ENCODE assay signal across 5 cellular contexts in the genomic region with DNA sequence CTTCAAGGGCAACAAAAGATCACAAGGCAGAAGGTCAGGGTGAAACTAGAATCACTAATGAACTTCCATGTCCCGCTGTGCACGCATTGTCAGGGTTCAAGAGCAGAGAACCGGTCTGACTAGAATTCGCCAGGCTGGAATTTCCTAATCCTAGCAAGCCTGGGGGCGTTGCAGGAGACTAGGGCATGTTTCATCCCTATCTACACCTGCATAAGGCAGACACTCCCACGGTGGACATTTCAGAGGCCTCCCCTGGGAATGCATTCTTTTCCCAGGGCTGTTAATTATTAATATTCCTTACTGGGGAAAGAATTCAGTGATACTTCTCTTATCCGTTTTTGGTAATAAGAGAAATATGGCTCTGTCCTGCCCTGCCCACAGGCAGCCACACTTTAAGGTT. TPM values are rescaled to one million over a fixed set of nuclear protein-coding genes. Genes with fewer than 3 reads are reported as not detected.
DNase-seq lines count a peak whose midpoint lies in the region; ATAC-seq, FAIRE-seq and TF ChIP-seq lines count a peak whose summit lies in the region.
"Not testable (repeated sequence)": the region's sequence is repeated elsewhere in the genome, so short reads cannot be mapped to it uniquely, and the experiment has no call there.

No MANE protein-coding gene starts in this region.

- not testable (repeated sequence) for H2AK5ac ChIP-seq in H1 (ENCODE audit: low read depth, low read length)

- H3K36me3 Mint-ChIP-seq in GM23338 (ENCODE audit: low read depth) = peaks cover 17% of the 10 kb centered on the region

- not testable (repeated sequence) for TF ChIP-seq RAD21 in A549 (conservative IDR thresholded peaks at IDR 0.05 in 1 of 2, IDR thresholded peaks at IDR 0.05 in 1 of 2); H1 (IDR thresholded peaks at IDR 0.05 in 1 of 2, conservative IDR thresholded peaks at IDR 0.05 in 1 of 2; ENCODE audit: low read depth in 2 of 2, low read length in 2 of 2); HepG2 (CRISPR knock-in tag; IDR thresholded peaks at IDR 0.05)

- TF ChIP-seq EP300 in A549 (IDR thresholded peaks at IDR 0.05); HepG2 (IDR thresholded peaks at IDR 0.05; ENCODE audit: low read depth in 2 of 2, low read length in 2 of 2); HepG2 (CRISPR knock-in tag; IDR thresholded peaks at IDR 0.05; ENCODE audit: borderline replicate concordance): not testable (repeated sequence)
- peak in 1 of 2 experiments; percentile 82; a peak in 1 of 3 replicates for TF ChIP-seq EP300 in H1 (IDR thresholded peaks at IDR 0.05; ENCODE audit: borderline replicate concordance in 1 of 2, low read depth in 2 of 2, low read length in 2 of 2)

- H3K23ac ChIP-seq in H1 (ENCODE audit: insufficient read length) = not testable (repeated sequence)

- not testable (repeated sequence) for H4K5ac ChIP-seq in H1 (ENCODE audit: insufficient read length, low read depth, low read length)

- not testable (repeated sequence) for H2BK12ac ChIP-seq in H1 (ENCODE audit: low read depth, low read length)

- not testable (repeated sequence) for H4K20me1 ChIP-seq in GM23338 (replicated peaks; ENCODE audit: insufficient read depth); H1 (replicated peaks in 1 of 2; ENCODE audit: control insufficient read depth in 1 of 2, insufficient read depth in 2 of 2, low read length in 2 of 2); HepG2 (ENCODE audit: insufficient read depth, low read length)

- not testable (repeated sequence) for H3K27ac Mint-ChIP-seq in GM23338

- H3K4me1 Mint-ChIP-seq in GM23338 = peaks cover 32% of the 10 kb centered on the region; the same call in 2 of the 3 replicates

- not testable (repeated sequence) for H3K27ac ChIP-seq in A549; GM23338 (ENCODE audit: low read depth); H1 (ENCODE audit: low read depth, low read length); HepG2 (ENCODE audit: extremely low read length, insufficient read depth, low read length)

- H4K91ac ChIP-seq in H1 (replicated peaks; ENCODE audit: insufficient read length, low read length) = not testable (repeated sequence)

- H3K4ac ChIP-seq in H1 (replicated peaks; ENCODE audit: insufficient read length, low read depth, low read length) = not testable (repeated sequence)

- not testable (repeated sequence) for FAIRE-seq in A549 (lab: Jason Lieb, UNC); H1 (lab: Jason Lieb, UNC); HepG2 (lab: Jason Lieb, UNC)

- H3K4me1 ChIP-seq in A549 = peaks cover 11% of the 10 kb centered on the region; the same call in 2 of the 3 replicates
- peaks cover 15% of the 10 kb centered on the region for H3K4me1 ChIP-seq in GM23338 (ENCODE audit: insufficient read depth)
- not testable (repeated sequence) for H3K4me1 ChIP-seq in H1 (replicated peaks in 1 of 4; ENCODE audit: control insufficient read depth in 3 of 4, insufficient read depth in 4 of 4, low read length in 3 of 4)
- H3K4me1 ChIP-seq in HepG2 (ENCODE audit: insufficient read depth, low read length) = peaks cover 15% of the 10 kb centered on the region

- H2BK5ac ChIP-seq in H1 (ENCODE audit: low read depth, low read length) = not testable (repeated sequence)

- H2BK120ac ChIP-seq in H1 (replicated peaks; ENCODE audit: low read depth, low read length) = not testable (repeated sequence)

- intact Hi-C loops in HepG2 (cut with micrococcal nuclease; ENCODE audit: unreplicated experiment) = not testable (repeated sequence)

- H3K4me2 ChIP-seq in A549 = peak overlapping the region; percentile 29; the same call in 2 of the 3 replicates
- H3K4me2 ChIP-seq in GM23338; H1 (ENCODE audit: insufficient read depth in 1 of 2, low read depth in 2 of 2, low read length in 2 of 2); HepG2 (ENCODE audit: low read depth, low read length): not testable (repeated sequence)

- POLR2A ChIA-PET in A549 (lab: Yijun Ruan, JAX); H1 (lab: Charles Lee; ENCODE audit: partially characterized antibody); HepG2 (lab: Yijun Ruan, JAX): not testable (repeated sequence)

- not testable (repeated sequence) for TF ChIP-seq CTCF in A549 (IDR thresholded peaks at IDR 0.05); GM23338 (conservative IDR thresholded peaks at IDR 0.05; ENCODE audit: low read depth in 2 of 2); H1 (IDR thresholded peaks at IDR 0.05; ENCODE audit: control extremely low read depth in 1 of 3, insufficient read depth in 1 of 3, low read depth in 1 of 3, low read length in 3 of 3); HepG2 (CRISPR knock-in tag; IDR thresholded peaks at IDR 0.05)

- peaks cover 65% of the 10 kb centered on the region for H3K79me2 ChIP-seq in GM23338 (replicated peaks; ENCODE audit: insufficient read depth)
- H3K79me2 ChIP-seq in H1 (ENCODE audit: control insufficient read depth in 1 of 2, insufficient read depth in 2 of 2, low read length in 2 of 2) = peaks cover 0 to 60% of the 10 kb centered on the region in 2 experiments; a peak in 3 of 4 replicates
- H3K79me2 ChIP-seq in HepG2 (ENCODE audit: insufficient read depth, low read length) = peaks cover 32% of the 10 kb centered on the region

- not testable (repeated sequence) for H3K14ac ChIP-seq in H1 (ENCODE audit: insufficient read length)

- H3K79me1 ChIP-seq in H1 (ENCODE audit: low read depth, low read length) = not testable (repeated sequence)

- not testable (repeated sequence) for H3K4me3 Mint-ChIP-seq in GM23338

- not testable (repeated sequence) for H3F3A ChIP-seq in GM23338 (replicated peaks; ENCODE audit: low read depth)

- not testable (repeated sequence) for H3K9me3 ChIP-seq in A549; H1 (ENCODE audit: insufficient read depth in 2 of 2, low read depth in 1 of 2, low read length in 1 of 2); HepG2 (ENCODE audit: low read length)

- not testable (repeated sequence) for TF ChIP-seq POLR2A in A549 (IDR thresholded peaks at IDR 0.05; ENCODE audit: low read length); H1 (IDR thresholded peaks at IDR 0.05; ENCODE audit: control extremely low read depth in 1 of 2, low read depth in 2 of 2, low read length in 2 of 2); HepG2 (IDR thresholded peaks at IDR 0.05; ENCODE audit: insufficient read depth in 1 of 2, low read depth in 2 of 2, low read length in 2 of 2)

- not testable (repeated sequence) for H3K9ac ChIP-seq in H1 (replicated peaks in 1 of 4; ENCODE audit: extremely low read depth in 1 of 4, low read depth in 3 of 4, low read length in 3 of 4); HepG2 (ENCODE audit: insufficient read depth, low read depth, low read length)

- not testable (repeated sequence) for H3K27me3 Mint-ChIP-seq in GM23338 (ENCODE audit: insufficient read depth, low read depth, poor library complexity)

- not testable (repeated sequence) for H2BK15ac ChIP-seq in H1 (ENCODE audit: low read length)

- not testable (repeated sequence) for ATAC-seq in A549, GM23338, HepG2

- BruUV-seq in HepG2 (replicated peaks; lab: Mats Ljungman, UMichigan) = not testable (repeated sequence)

- WGBS in A549 (ENCODE audit: missing lambda C conversion rate) = 44% methylated on average over 7 of the region's 7 CpGs
- WGBS in H1 (ENCODE audit: extremely low coverage in 1 of 2, insufficient coverage in 1 of 2, insufficient read length in 1 of 2, insufficient replicate concordance in 2 of 2, low coverage in 1 of 2, low lambda C conversion rate in 2 of 2, missing lambda C conversion rate in 1 of 2), 2 experiments = 87% methylated on average over 3 of the region's 7 CpGs; no CpG with 5 or more reads in 1 of the 2 experiments
- WGBS in HepG2 (ENCODE audit: low lambda C conversion rate) = 78% methylated on average over 3 of the region's 7 CpGs

- H2BK20ac ChIP-seq in H1 (ENCODE audit: low read length) = not testable (repeated sequence)

- DNase-seq in A549 (ENCODE audit: low read depth in 1 of 2, low spot score in 1 of 2) (peak in 1 of 2 experiments; percentile 12), Caki2 (ENCODE audit: low read depth) (peak; percentile 1), GM23338 (ENCODE audit: low spot score) (peak; percentile 4), H1 (ENCODE audit: low read depth in 1 of 2, low spot score in 2 of 2) (peak in 1 of 2 experiments; percentile 41)
- DNase-seq in HepG2 (ENCODE audit: low spot score) = not testable (repeated sequence)

- not testable (repeated sequence) for H3K18ac ChIP-seq in H1 (ENCODE audit: extremely low read depth, low read length)

- H4K8ac ChIP-seq in H1 (ENCODE audit: extremely low read depth, insufficient read depth, low read length) = not testable (repeated sequence)

- not testable (repeated sequence) for H3K36me3 ChIP-seq in GM23338 (ENCODE audit: insufficient read depth)
- H3K36me3 ChIP-seq in H1 (ENCODE audit: control insufficient read depth in 2 of 4, insufficient read depth in 4 of 4, low read length in 3 of 4) (peaks cover 0 to 13% (median 3%) of the 10 kb centered on the region in 4 experiments; a peak in 5 of 8 replicates), HepG2 (replicated peaks in 1 of 2; ENCODE audit: control insufficient read depth in 1 of 2, insufficient read depth in 2 of 2, low read length in 2 of 2) (peaks cover 3 to 16% of the 10 kb centered on the region in 2 experiments; a peak in 4 of 5 replicates)

- not testable (repeated sequence) for H3K9me2 ChIP-seq in GM23338 (ENCODE audit: insufficient read depth)

- H3K9me3 Mint-ChIP-seq in GM23338 = not testable (repeated sequence)

- H3K56ac ChIP-seq in H1 (replicated peaks; ENCODE audit: insufficient read length, low read depth, low read length) = not testable (repeated sequence)

- H3K4me3 ChIP-seq in A549; GM23338; H1 (ENCODE audit: extremely low read depth in 1 of 4, insufficient read depth in 2 of 4, low read depth in 3 of 4, low read length in 4 of 4); HepG2 (replicated peaks in 1 of 3; ENCODE audit: insufficient read depth in 1 of 3, low read depth in 2 of 3, low read length in 3 of 3): not testable (repeated sequence)

- H2AFZ ChIP-seq in GM23338; H1 (ENCODE audit: low read length); HepG2 (ENCODE audit: low read length): not testable (repeated sequence)

- H3K23me2 ChIP-seq in H1 (ENCODE audit: low read depth, low read length) = not testable (repeated sequence)

- in situ Hi-C loops in Caki2 (cut with HindIII; ENCODE audit: low pct_unique_long_range_greater_than_20kb, low sequenced_read_pairs); HepG2 (cut with HindIII; ENCODE audit: extremely low pct_ligation_motif_present, low pct_unique_long_range_greater_than_20kb): not testable (repeated sequence)

- not testable (repeated sequence) for H3K27me3 ChIP-seq in GM23338 (ENCODE audit: insufficient read depth); H1 (replicated peaks in 1 of 4; ENCODE audit: control insufficient read depth in 3 of 4, extremely low read depth in 1 of 4, insufficient read depth in 3 of 4, low read length in 3 of 4); HepG2 (ENCODE audit: control insufficient read depth in 1 of 2, insufficient read depth in 2 of 2, low read length in 2 of 2)

- CTCF ChIA-PET in A549 (lab: Yijun Ruan, JAX); H1 (lab: Charles Lee; ENCODE audit: partially characterized antibody); HepG2 (lab: Yijun Ruan, JAX; ENCODE audit: low intra/inter-chr PET ratio, low total read pairs): not testable (repeated sequence)

RNA-seq across cellular contexts. Expression of gene GDAP2, which starts 6.7 kb away (rescaled TPM):
- polyA plus RNA-seq in A549 (2011; rRNA removed) (17.3 and 21.2 TPM in 2 replicates), A549 (2017; fragmentation: RNase III; extraction: RNeasy Plus Mini Kit Qiagen cat#74134 plus additional on column Dnase treatment) (6.7 to 7.2 TPM (median 7.1 TPM) in 3 replicates), GM23338 (2016; fragmentation: Nextera tagmentation; extraction: Ambion mirVana) (10.2 and 10.7 TPM in 2 replicates), H1 (2011; rRNA removed) (5.2 and 8.6 TPM in 2 replicates), HepG2 (2011; rRNA removed) (10.2 and 11.4 TPM in 2 replicates)
- polyA plus RNA-seq in A549 (2012; cell fraction: cytosol; rRNA removed) = 2.5 and 2.6 TPM in 2 replicates
- polyA plus RNA-seq in A549 (2012; cell fraction: nucleus; rRNA removed) = 1.4 and 1.5 TPM in 2 replicates
- polyA minus RNA-seq in A549 (2011; rRNA and poly(A)+ RNA removed) = 17.3 and 18.2 TPM in 2 replicates
- 5.7 and 14.5 TPM in 2 replicates for total RNA-seq in Caki2 (2014; rRNA removed; shearing (Covaris generic); ENCODE audit: low replicate concordance)
- total RNA-seq in GM23338 (2014; rRNA removed; shearing (Covaris generic)) = 24.5 and 28.0 TPM in 2 replicates
- 25.4 and 27.8 TPM in 2 replicates for total RNA-seq in H1 (2021; fragmentation: NEBNext Ultra II Directional; extraction: Animal tissue kit (Norgen Biotek cat#: 25700))
- 8.0 TPM for polyA plus RNA-seq in H1 (2011; cell fraction: cytosol; rRNA removed)
- polyA plus RNA-seq in H1 (2011; cell fraction: nucleus; rRNA removed) = 4.1 TPM
- 5.9 to 11.2 TPM (median 7.3 TPM) in 4 replicates for polyA plus RNA-seq in H1 (2012, experiment 1 of 2)
- 0.67 TPM for polyA plus RNA-seq in H1 (2012, experiment 2 of 2)
- 8.5 TPM for polyA plus RNA-seq in H1 (2013, experiment 1 of 2)
- polyA plus RNA-seq in H1 (2013, experiment 2 of 2) = 8.4 TPM
- polyA minus RNA-seq in H1 (2011; rRNA and poly(A)+ RNA removed) = 27.2 and 36.2 TPM in 2 replicates
- 15.2 TPM for polyA minus RNA-seq in H1 (2011; cell fraction: cytosol; rRNA and poly(A)+ RNA removed)
- polyA minus RNA-seq in H1 (2011; cell fraction: nucleus; rRNA and poly(A)+ RNA removed) = 41.0 TPM
- 23.2 and 36.1 TPM in 2 replicates for total RNA-seq in HepG2 (2016; rRNA removed; fragmentation: Illumina TruSeq; extraction: Trizol)
- 15.8 and 17.4 TPM in 2 replicates for total RNA-seq in HepG2 (2016; cell fraction: cytosol; rRNA removed; fragmentation: Illumina TruSeq; extraction: Trizol; ENCODE audit: low read depth)
- 21.4 and 33.7 TPM in 2 replicates for total RNA-seq in HepG2 (2016; cell fraction: insoluble cytoplasmic fraction; rRNA removed; fragmentation: Illumina TruSeq; extraction: Trizol)
- total RNA-seq in HepG2 (2016; cell fraction: membrane; rRNA removed; fragmentation: Illumina TruSeq; extraction: Trizol) = 18.8 and 20.0 TPM in 2 replicates
- 26.1 and 28.4 TPM in 2 replicates for total RNA-seq in HepG2 (2016; cell fraction: nucleus; rRNA removed; fragmentation: Illumina TruSeq; extraction: Trizol)
- 4.1 and 7.7 TPM in 2 replicates for polyA plus RNA-seq in HepG2 (2011; cell fraction: cytosol; rRNA removed)
- polyA plus RNA-seq in HepG2 (2011; cell fraction: nucleus; rRNA removed) = 5.7 and 6.5 TPM in 2 replicates
- 5.7 and 7.5 TPM in 2 replicates for polyA plus RNA-seq in HepG2 (2012)
- 3.4 and 5.5 TPM in 2 replicates for polyA plus RNA-seq in HepG2 (2016; cell fraction: cytosol; fragmentation: Illumina TruSeq; extraction: Trizol; ENCODE audit: low read depth)
- polyA plus RNA-seq in HepG2 (2016; cell fraction: insoluble cytoplasmic fraction; fragmentation: Illumina TruSeq; extraction: Trizol; ENCODE audit: low read depth) = 24.3 and 32.0 TPM in 2 replicates
- 5.9 and 7.6 TPM in 2 replicates for polyA plus RNA-seq in HepG2 (2016; cell fraction: membrane; fragmentation: Illumina TruSeq; extraction: Trizol; ENCODE audit: low read depth)
- polyA plus RNA-seq in HepG2 (2016; cell fraction: nucleus; fragmentation: Illumina TruSeq; extraction: Trizol; ENCODE audit: insufficient read depth, low read depth) = 12.3 and 14.2 TPM in 2 replicates
- 11.9 and 20.4 TPM in 2 replicates for polyA minus RNA-seq in HepG2 (2011; rRNA and poly(A)+ RNA removed; ENCODE audit: low replicate concordance)
- polyA minus RNA-seq in HepG2 (2011; cell fraction: cytosol; rRNA and poly(A)+ RNA removed) = 12.5 and 12.6 TPM in 2 replicates
- 61.7 and 71.1 TPM in 2 replicates for polyA minus RNA-seq in HepG2 (2011; cell fraction: nucleus; rRNA and poly(A)+ RNA removed)

RNA-seq across cellular contexts. Expression of gene WDR3, which starts 6.8 kb away (rescaled TPM):
- polyA plus RNA-seq in A549 (2011; rRNA removed) (44.8 and 54.6 TPM in 2 replicates), A549 (2017; fragmentation: RNase III; extraction: RNeasy Plus Mini Kit Qiagen cat#74134 plus additional on column Dnase treatment) (29.1 to 33.2 TPM (median 29.2 TPM) in 3 replicates), GM23338 (2016; fragmentation: Nextera tagmentation; extraction: Ambion mirVana) (20.7 and 26.2 TPM in 2 replicates), H1 (2011; rRNA removed) (14.0 and 18.2 TPM in 2 replicates), HepG2 (2011; rRNA removed) (15.9 and 18.0 TPM in 2 replicates)
- polyA plus RNA-seq in A549 (2012; cell fraction: cytosol; rRNA removed) = 10.3 and 12.3 TPM in 2 replicates
- polyA plus RNA-seq in A549 (2012; cell fraction: nucleus; rRNA removed) = 10.8 and 12.2 TPM in 2 replicates
- polyA minus RNA-seq in A549 (2011; rRNA and poly(A)+ RNA removed) = 34.2 and 50.3 TPM in 2 replicates
- 19.3 and 21.9 TPM in 2 replicates for total RNA-seq in Caki2 (2014; rRNA removed; shearing (Covaris generic); ENCODE audit: low replicate concordance)
- 38.7 and 48.0 TPM in 2 replicates for total RNA-seq in GM23338 (2014; rRNA removed; shearing (Covaris generic))
- total RNA-seq in H1 (2021; fragmentation: NEBNext Ultra II Directional; extraction: Animal tissue kit (Norgen Biotek cat#: 25700)) = 62.4 and 67.9 TPM in 2 replicates
- 32.2 TPM for polyA plus RNA-seq in H1 (2011; cell fraction: cytosol; rRNA removed)
- polyA plus RNA-seq in H1 (2011; cell fraction: nucleus; rRNA removed) = 12.8 TPM
- polyA plus RNA-seq in H1 (2012, experiment 1 of 2) = 37.5 to 58.7 TPM (median 51.3 TPM) in 4 replicates
- polyA plus RNA-seq in H1 (2012, experiment 2 of 2) = 2.1 TPM
- polyA plus RNA-seq in H1 (2013, experiment 1 of 2) = 18.0 TPM
- 17.4 TPM for polyA plus RNA-seq in H1 (2013, experiment 2 of 2)
- polyA minus RNA-seq in H1 (2011; rRNA and poly(A)+ RNA removed) = 79.9 and 117 TPM in 2 replicates
- polyA minus RNA-seq in H1 (2011; cell fraction: cytosol; rRNA and poly(A)+ RNA removed) = 39.2 TPM
- 32.9 TPM for polyA minus RNA-seq in H1 (2011; cell fraction: nucleus; rRNA and poly(A)+ RNA removed)
- 55.5 and 92.3 TPM in 2 replicates for total RNA-seq in HepG2 (2016; rRNA removed; fragmentation: Illumina TruSeq; extraction: Trizol)
- total RNA-seq in HepG2 (2016; cell fraction: cytosol; rRNA removed; fragmentation: Illumina TruSeq; extraction: Trizol; ENCODE audit: low read depth) = 1.2 and 1.9 TPM in 2 replicates
- total RNA-seq in HepG2 (2016; cell fraction: insoluble cytoplasmic fraction; rRNA removed; fragmentation: Illumina TruSeq; extraction: Trizol) = 57.3 and 87.1 TPM in 2 replicates
- total RNA-seq in HepG2 (2016; cell fraction: membrane; rRNA removed; fragmentation: Illumina TruSeq; extraction: Trizol) = 7.7 and 8.9 TPM in 2 replicates
- 38.5 and 39.2 TPM in 2 replicates for total RNA-seq in HepG2 (2016; cell fraction: nucleus; rRNA removed; fragmentation: Illumina TruSeq; extraction: Trizol)
- 9.4 and 16.2 TPM in 2 replicates for polyA plus RNA-seq in HepG2 (2011; cell fraction: cytosol; rRNA removed)
- 11.6 and 12.6 TPM in 2 replicates for polyA plus RNA-seq in HepG2 (2011; cell fraction: nucleus; rRNA removed)
- 22.5 and 23.5 TPM in 2 replicates for polyA plus RNA-seq in HepG2 (2012)
- polyA plus RNA-seq in HepG2 (2016; cell fraction: cytosol; fragmentation: Illumina TruSeq; extraction: Trizol; ENCODE audit: low read depth) = 0.53 and 0.67 TPM in 2 replicates
- 43.1 and 44.3 TPM in 2 replicates for polyA plus RNA-seq in HepG2 (2016; cell fraction: insoluble cytoplasmic fraction; fragmentation: Illumina TruSeq; extraction: Trizol; ENCODE audit: low read depth)
- 1.5 and 2.5 TPM in 2 replicates for polyA plus RNA-seq in HepG2 (2016; cell fraction: membrane; fragmentation: Illumina TruSeq; extraction: Trizol; ENCODE audit: low read depth)
- 18.7 and 19.6 TPM in 2 replicates for polyA plus RNA-seq in HepG2 (2016; cell fraction: nucleus; fragmentation: Illumina TruSeq; extraction: Trizol; ENCODE audit: insufficient read depth, low read depth)
- 26.3 and 77.1 TPM in 2 replicates for polyA minus RNA-seq in HepG2 (2011; rRNA and poly(A)+ RNA removed; ENCODE audit: low replicate concordance)
- 20.9 and 25.4 TPM in 2 replicates for polyA minus RNA-seq in HepG2 (2011; cell fraction: cytosol; rRNA and poly(A)+ RNA removed)
- polyA minus RNA-seq in HepG2 (2011; cell fraction: nucleus; rRNA and poly(A)+ RNA removed) = 24.6 and 26.6 TPM in 2 replicates
